In genomic region chr9:95003694-95004451, GRCh38 we compare ENCODE assay signal across 1 cellular context.
TF ChIP-seq lines count a peak whose summit lies in the region.

No MANE protein-coding gene starts in this region.

TF ChIP-seq in HepG2, 621 proteins besides CTCF, POLR2A, EP300 and RAD21 (continued from another document and continues in another):
- no peak for TF ChIP-seq MLX (CRISPR knock-in tag; IDR thresholded peaks at IDR 0.05)
- TF ChIP-seq ZNF878 (CRISPR knock-in tag; IDR thresholded peaks at IDR 0.05) = 0 out of 2 replicates have a peak, but pooled peaks have one; percentile 18
- TF ChIP-seq SNRNP70 (IDR thresholded peaks at IDR 0.05; ENCODE audit: low read depth, low read length) = no peak
- 0 out of 2 replicates have a peak, but pooled peaks have one; percentile 23 for TF ChIP-seq HNF4A (CRISPR knock-in tag; IDR thresholded peaks at IDR 0.05)
- no peak for TF ChIP-seq ETV5 (CRISPR knock-in tag; IDR thresholded peaks at IDR 0.05; ENCODE audit: borderline replicate concordance)
- no peak for TF ChIP-seq ZMAT5 (CRISPR knock-in tag; IDR thresholded peaks at IDR 0.05; ENCODE audit: borderline replicate concordance, low read depth)
- TF ChIP-seq AHR (CRISPR knock-in tag; IDR thresholded peaks at IDR 0.05) = peak; percentile 38; the same call in 1 of the 2 replicates
- TF ChIP-seq ZNF501 (CRISPR knock-in tag; IDR thresholded peaks at IDR 0.05) = peak; percentile 79
- peak; percentile 63 for TF ChIP-seq ASH2L (IDR thresholded peaks at IDR 0.05; ENCODE audit: insufficient read length, low read depth, low read length)
- peak; percentile 15; the same call in 1 of the 2 replicates for TF ChIP-seq HDAC1 (CRISPR knock-in tag; IDR thresholded peaks at IDR 0.05)
- TF ChIP-seq PBX2 (CRISPR knock-in tag; IDR thresholded peaks at IDR 0.05) = no peak
- TF ChIP-seq MAX (IDR thresholded peaks at IDR 0.05) = no peak
- TF ChIP-seq AGO2 (optimal IDR thresholded peaks at IDR 0.05; ENCODE audit: low read depth, low read length) = peak; percentile 95
- TF ChIP-seq ZNF335 (CRISPR knock-in tag; IDR thresholded peaks at IDR 0.05) = no peak
- TF ChIP-seq ZNF362 (CRISPR knock-in tag; IDR thresholded peaks at IDR 0.05; ENCODE audit: borderline replicate concordance) = no peak
- 0 out of 2 replicates have a peak, but pooled peaks have one; percentile 51 for TF ChIP-seq KLF15 (CRISPR knock-in tag; IDR thresholded peaks at IDR 0.05; ENCODE audit: borderline replicate concordance)
- no peak for TF ChIP-seq PCBP2 (optimal IDR thresholded peaks at IDR 0.05; ENCODE audit: low read depth, low read length, poor library complexity, severe bottlenecking)
- TF ChIP-seq HMGXB3 (CRISPR knock-in tag; IDR thresholded peaks at IDR 0.05; ENCODE audit: borderline replicate concordance) = no peak
- TF ChIP-seq ZNF674 (CRISPR knock-in tag; IDR thresholded peaks at IDR 0.05; ENCODE audit: low read depth) = no peak
- TF ChIP-seq CSRNP1 (CRISPR knock-in tag; IDR thresholded peaks at IDR 0.05) = no peak
- no peak for TF ChIP-seq HMG20A (CRISPR knock-in tag; IDR thresholded peaks at IDR 0.05; ENCODE audit: borderline replicate concordance)
- 0 out of 2 replicates have a peak, but pooled peaks have one; percentile 10 for TF ChIP-seq BCL6 (CRISPR knock-in tag; IDR thresholded peaks at IDR 0.05)
- TF ChIP-seq SATB2 (CRISPR knock-in tag; IDR thresholded peaks at IDR 0.05) = 0 out of 2 replicates have a peak, but pooled peaks have one; percentile 30
- TF ChIP-seq CEBPZ (IDR thresholded peaks at IDR 0.05; ENCODE audit: low read length) = no peak
- no peak for TF ChIP-seq NAIF1 (CRISPR knock-in tag; IDR thresholded peaks at IDR 0.05; ENCODE audit: borderline replicate concordance)
- TF ChIP-seq PREB (CRISPR knock-in tag; IDR thresholded peaks at IDR 0.05) = no peak
- TF ChIP-seq ZNF740 (CRISPR knock-in tag; IDR thresholded peaks at IDR 0.05) = no peak
- TF ChIP-seq JUN (CRISPR knock-in tag; IDR thresholded peaks at IDR 0.05) = no peak
- no peak for TF ChIP-seq PATZ1 (CRISPR knock-in tag; IDR thresholded peaks at IDR 0.05)
- TF ChIP-seq KLF6 (CRISPR knock-in tag; IDR thresholded peaks at IDR 0.05) = peak; percentile 46; the same call in 1 of the 2 replicates
- TF ChIP-seq KLF11 (CRISPR knock-in tag; IDR thresholded peaks at IDR 0.05) = no peak
- 0 out of 2 replicates have a peak, but pooled peaks have one; percentile 10 for TF ChIP-seq ZC3H4 (CRISPR knock-in tag; IDR thresholded peaks at IDR 0.05; ENCODE audit: borderline replicate concordance)
- TF ChIP-seq ELF4 (CRISPR knock-in tag; IDR thresholded peaks at IDR 0.05; ENCODE audit: borderline replicate concordance) = peak; percentile 40; the same call in 1 of the 2 replicates
- TF ChIP-seq TFAP4 (IDR thresholded peaks at IDR 0.05; ENCODE audit: borderline replicate concordance, low read depth) = 0 out of 2 replicates have a peak, but pooled peaks have one; percentile 26
- TF ChIP-seq CBX1 (IDR thresholded peaks at IDR 0.05; ENCODE audit: low read depth) = no peak
- TF ChIP-seq PHF21A (CRISPR knock-in tag; IDR thresholded peaks at IDR 0.05) = 0 out of 2 replicates have a peak, but pooled peaks have one; percentile 15
- no peak for TF ChIP-seq BORCS8-MEF2B (CRISPR knock-in tag; IDR thresholded peaks at IDR 0.05)
- TF ChIP-seq RBM39 (IDR thresholded peaks at IDR 0.05; ENCODE audit: low read depth, low read length, poor library complexity, severe bottlenecking) = peak; percentile 72
- TF ChIP-seq ATF4 (CRISPR knock-in tag; IDR thresholded peaks at IDR 0.05) = 0 out of 4 replicates have a peak, but pooled peaks of 1 of the 2 experiments have one; percentile 15
